ENCODE assay signal across 7 cellular contexts in the genomic region with DNA sequence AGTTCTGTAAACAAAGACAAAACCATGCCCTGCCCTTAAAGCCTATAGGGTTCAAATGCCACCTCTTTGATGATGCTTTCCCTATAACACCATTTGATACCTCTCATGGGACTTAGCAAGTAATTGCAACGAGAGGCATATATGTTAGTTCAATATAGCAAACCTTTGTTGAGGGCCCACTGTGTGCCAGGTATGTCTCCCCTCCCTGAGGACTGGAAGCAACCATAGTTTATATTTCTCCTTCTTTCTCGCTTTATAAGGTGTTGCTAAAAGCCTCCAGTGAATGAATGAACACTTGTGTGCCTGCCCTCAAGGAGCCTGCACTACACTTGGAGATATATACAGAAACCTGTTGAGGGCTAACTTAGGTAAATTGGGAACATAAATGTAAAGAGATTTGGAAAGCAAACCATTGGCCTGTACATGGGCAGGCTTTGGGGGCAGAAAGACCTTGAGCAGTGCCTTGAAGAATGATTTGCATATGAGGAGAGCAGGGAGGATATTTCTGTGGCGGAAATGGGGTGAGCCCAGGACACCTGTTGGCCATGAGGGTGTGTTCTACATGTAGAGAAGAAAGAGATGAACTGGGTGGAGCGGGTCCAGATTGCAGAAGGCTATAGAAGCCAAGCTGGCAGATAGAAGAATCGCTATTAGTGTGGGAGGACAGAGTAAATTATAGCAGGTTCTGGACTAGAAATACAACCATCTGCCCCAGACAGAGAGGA. TPM values are rescaled to one million over a fixed set of nuclear protein-coding genes. Genes with fewer than 3 reads are reported as not detected.
DNase-seq lines count a peak whose midpoint lies in the region; ATAC-seq lines count a peak whose summit lies in the region.

No MANE protein-coding gene starts in this region.

- H3K27me3 ChIP-seq in Karpas-422 (ENCODE audit: low read length): no peaks in the 10 kb centered on the region

- H3K4me3 ChIP-seq in Karpas-422 (ENCODE audit: low read length): peak overlapping the region; percentile 27; the same call in 1 of the 2 replicates

- 0 out of 2 replicates have a peak overlapping the region, but pooled peaks have one; percentile 6 for H3K27ac ChIP-seq in Karpas-422 (ENCODE audit: low read length)

- H3K4me1 ChIP-seq in Karpas-422 (ENCODE audit: low read length): peaks cover 36% of the 10 kb centered on the region

- H3K9me3 Mint-ChIP-seq in immature natural killer cell: no peaks in the 10 kb centered on the region

- no peaks in the 10 kb centered on the region for H4K20me1 ChIP-seq in Karpas-422 (ENCODE audit: insufficient read depth, low read depth, low read length)

- H3K4me2 ChIP-seq in Karpas-422 (ENCODE audit: low read depth, low read length, poor library complexity, severe bottlenecking): peak overlapping the region; percentile 63

- H3K9ac ChIP-seq in Karpas-422 (ENCODE audit: low read length): no peak overlapping the region

- DNase-seq in Karpas-422 (peak; percentile 85), immature natural killer cell (no peak), SW 1271 (lab: John Stamatoyannopoulos, UW) (no peak), amniotic stem cell (lab: John Stamatoyannopoulos, UW) (no peak), occipital lobe (lab: John Stamatoyannopoulos, UW) (no peak)

- H3K79me2 ChIP-seq in Karpas-422 (ENCODE audit: low read length): no peaks in the 10 kb centered on the region

- no peaks in the 10 kb centered on the region for H3K36me3 ChIP-seq in Karpas-422 (ENCODE audit: insufficient read depth, low read length)

- peak overlapping the region in 5 of 6 donors; percentile 61 to 91 (median 81) for H3K27ac Mint-ChIP-seq in immature natural killer cell

- H3K9me2 ChIP-seq in Karpas-422 (replicated peaks; ENCODE audit: insufficient read depth, low read length): no peaks in the 10 kb centered on the region

- no peaks in the 10 kb centered on the region for H3K36me3 Mint-ChIP-seq in immature natural killer cell

- H3K27me3 Mint-ChIP-seq in immature natural killer cell (ENCODE audit: low read depth in 3 of 3): peaks cover 4 to 5% (median 4%) of the 10 kb centered on the region in 3 donors

- H3K4me3 Mint-ChIP-seq in immature natural killer cell: peak overlapping the region; percentile 64 to 87 (median 84)

- no peak overlapping the region for H2AFZ ChIP-seq in Karpas-422 (ENCODE audit: low read length)

- ATAC-seq in GM18858 (IDR thresholded peaks at IDR 0.05; ENCODE audit: unreplicated experiment) (peak; percentile 73), GM21576 (IDR thresholded peaks at IDR 0.05; ENCODE audit: unreplicated experiment) (peak; percentile 84)

- H3K4me1 Mint-ChIP-seq in immature natural killer cell: peaks cover 15 to 19% of the 10 kb centered on the region in 2 donors

- no peaks in the 10 kb centered on the region for H3K9me3 ChIP-seq in Karpas-422 (ENCODE audit: low read length)

RNA-seq across cellular contexts. Expression of gene CKAP4, which starts 1.8 kb away (rescaled TPM):
- total RNA-seq in Karpas-422 (2014; rRNA removed; shearing (Covaris generic); ENCODE audit: low replicate concordance): not detected in 2 replicates
- polyA plus RNA-seq in immature natural killer cell: 1 to 10 TPM in 2 of 3 donors, under 1 TPM in 1; 0.65 to 2.7 (median 1.0) TPM
- total RNA-seq in occipital lobe: 20.3 TPM

RNA-seq across cellular contexts. Expression of gene TCP11L2, which starts 53.0 kb away (rescaled TPM):
- total RNA-seq in Karpas-422 (2014; rRNA removed; shearing (Covaris generic); ENCODE audit: low replicate concordance): 40.1 and 55.9 TPM in 2 replicates
- 10 to 100 TPM; 11.0 to 20.4 (median 18.1) TPM for polyA plus RNA-seq in immature natural killer cell
- total RNA-seq in occipital lobe: 39.8 TPM

Comparison
In these comparisons a context has a peak if more than half of its experiments do, and no peak if none do; other contexts are left out.
1. RNA of gene CKAP4, which starts 1.8 kb away (total RNA-seq): 20.3 TPM in occipital lobe (single experiment); not detected in Karpas-422; every median in the first group is over 10 times any median in the second.